Comparison of ENCODE assay signal across 30 cellular contexts in genomic region chr18:5447442-5447841, GRCh38.
"Had no signal": no experiment of that assay in that cellular context is flagged by ENCODE, and none has a peak within 500 bp of the region (broad histone marks: within the 10 kb centered on the region; RNA-seq: fewer than 3 reads in every experiment).

No MANE protein-coding gene starts in this region.

- DNase-seq: activated CD4-positive, alpha-beta memory T cell treated with anti-CD3 and anti-CD28 coated beads for 36 hours; activated CD4-positive, alpha-beta T cell treated with anti-CD3 and anti-CD28 coated beads, Interleukin-2, amount 10 ng/mL, durations not matched to agents 24 days and 14 days; activated CD4-positive, CD25-positive, alpha-beta regulatory T cell treated with anti-CD3 and anti-CD28 coated beads, Interleukin-2, amount 50 U/mL, for 72 hours; activated CD8-positive, alpha-beta memory T cell treated with anti-CD3 and anti-CD28 coated beads, Interleukin-2, amount 50 U/mL, for 4 hours; activated effector memory CD4-positive, alpha-beta T cell treated with anti-CD3 and anti-CD28 coated beads, Interleukin-2, amount 50 U/mL, for 16 hours; activated naive CD4-positive, alpha-beta T cell treated with anti-CD3 and anti-CD28 coated beads for 36 hours; activated naive CD8-positive, alpha-beta T cell treated with anti-CD3 and anti-CD28 coated beads, Interleukin-2, amount 10 ng/mL, durations not matched to agents 7 days and 5 days; activated T-cell treated with anti-CD3 and anti-CD28 coated beads, Interleukin-2, amount 50 U/mL, for 1 hour; cerebellar nuclear complex; colonic mucosa; dorsolateral prefrontal cortex; effector memory CD4-positive, alpha-beta T cell; head of caudate nucleus; hippocampal formation; left cardiac atrium; left ventricle myocardium superior; mucosa of descending colon; right cardiac atrium; stimulated activated CD4-positive, alpha-beta T cell treated with anti-CD3 and anti-CD28 coated beads, Interleukin-2, amount 100 ng/mL, for 48 hours; T-helper 9 cell; WERI-Rb-1 had no signal

- H3K4me3 ChIP-seq: ascending aorta, cardiac muscle cell, colonic mucosa, dorsolateral prefrontal cortex, mucosa of descending colon, thoracic aorta had no signal

- H3K27me3 ChIP-seq: ascending aorta, cardiac muscle cell, colonic mucosa, dorsolateral prefrontal cortex had no signal

- H3K4me3 Mint-ChIP-seq: activated CD4-positive, alpha-beta memory T cell treated with anti-CD3 and anti-CD28 coated beads for 36 hours; activated CD4-positive, alpha-beta T cell treated with anti-CD3 and anti-CD28 coated beads, Interleukin-2, amount 10 ng/mL, durations not matched to agents 24 days and 14 days; activated naive CD4-positive, alpha-beta T cell treated with anti-CD3 and anti-CD28 coated beads for 36 hours; activated naive CD8-positive, alpha-beta T cell treated with anti-CD3 and anti-CD28 coated beads, Interleukin-2, amount 10 ng/mL, durations not matched to agents 7 days and 5 days; activated T-helper 1 cell treated with anti-CD3 and anti-CD28 coated beads, Interleukin-12 subunit alpha, Interleukin-12 subunit beta, Interleukin-2, Interleukin-4 antibody, amounts not matched to agents 30 ng/mL and 10 ng/mL and 1 ng/mL, durations not matched to agents 14 hours and 24 hours and 36 hours; brain; natural killer cell treated with Interleukin-12 subunit alpha and Interleukin-12 subunit beta and Interleukin-15 and Interleukin-18, amount 100 ng/mL, for 72 hours; stimulated activated naive CD8-positive, alpha-beta T cell treated with anti-CD3 and anti-CD28 coated beads, Interleukin-15, Interleukin-2, amounts not matched to agents 100 ng/mL and 50 ng/mL, for 24 hours; type B pancreatic cell had no signal

- H3K27me3 Mint-ChIP-seq: activated CD4-positive, alpha-beta memory T cell treated with anti-CD3 and anti-CD28 coated beads for 36 hours; brain; stimulated activated naive CD8-positive, alpha-beta T cell treated with anti-CD3 and anti-CD28 coated beads, Interleukin-15, Interleukin-2, amounts not matched to agents 100 ng/mL and 50 ng/mL, for 24 hours; type B pancreatic cell had no signal

- H3K36me3 Mint-ChIP-seq: activated CD4-positive, alpha-beta memory T cell treated with anti-CD3 and anti-CD28 coated beads for 36 hours; activated naive CD8-positive, alpha-beta T cell treated with anti-CD3 and anti-CD28 coated beads, Interleukin-2, amount 10 ng/mL, durations not matched to agents 7 days and 5 days; brain; natural killer cell treated with Interleukin-12 subunit alpha and Interleukin-12 subunit beta and Interleukin-15 and Interleukin-18, amount 100 ng/mL, for 72 hours; type B pancreatic cell had no signal

- FAIRE-seq: keratinocyte had no signal

- H3K9me3 Mint-ChIP-seq: activated CD4-positive, alpha-beta memory T cell treated with anti-CD3 and anti-CD28 coated beads for 36 hours; activated CD4-positive, alpha-beta T cell treated with anti-CD3 and anti-CD28 coated beads, Interleukin-2, amount 10 ng/mL, durations not matched to agents 24 days and 14 days; activated naive CD4-positive, alpha-beta T cell treated with anti-CD3 and anti-CD28 coated beads for 36 hours; activated naive CD8-positive, alpha-beta T cell treated with anti-CD3 and anti-CD28 coated beads, Interleukin-2, amount 10 ng/mL, durations not matched to agents 7 days and 5 days; activated T-helper 1 cell treated with anti-CD3 and anti-CD28 coated beads, Interleukin-12 subunit alpha, Interleukin-12 subunit beta, Interleukin-2, Interleukin-4 antibody, amounts not matched to agents 30 ng/mL and 10 ng/mL and 1 ng/mL, durations not matched to agents 14 hours and 24 hours and 36 hours; brain; natural killer cell treated with Interleukin-12 subunit alpha and Interleukin-12 subunit beta and Interleukin-15 and Interleukin-18, amount 100 ng/mL, for 72 hours; stimulated activated naive CD8-positive, alpha-beta T cell treated with anti-CD3 and anti-CD28 coated beads, Interleukin-15, Interleukin-2, amounts not matched to agents 100 ng/mL and 50 ng/mL, for 24 hours; type B pancreatic cell had no signal

- H3K27ac ChIP-seq: ascending aorta, cardiac muscle cell, colonic mucosa, dorsolateral prefrontal cortex, thoracic aorta, WERI-Rb-1 had no signal

- H3K4me1 Mint-ChIP-seq: activated CD4-positive, alpha-beta T cell treated with anti-CD3 and anti-CD28 coated beads, Interleukin-2, amount 10 ng/mL, durations not matched to agents 24 days and 14 days; activated naive CD8-positive, alpha-beta T cell treated with anti-CD3 and anti-CD28 coated beads, Interleukin-2, amount 10 ng/mL, durations not matched to agents 7 days and 5 days; brain had no signal

- H3K27ac Mint-ChIP-seq: activated CD4-positive, alpha-beta memory T cell treated with anti-CD3 and anti-CD28 coated beads for 36 hours; activated CD4-positive, alpha-beta T cell treated with anti-CD3 and anti-CD28 coated beads, Interleukin-2, amount 10 ng/mL, durations not matched to agents 24 days and 14 days; activated naive CD4-positive, alpha-beta T cell treated with anti-CD3 and anti-CD28 coated beads for 36 hours; activated naive CD8-positive, alpha-beta T cell treated with anti-CD3 and anti-CD28 coated beads, Interleukin-2, amount 10 ng/mL, durations not matched to agents 7 days and 5 days; activated T-helper 1 cell treated with anti-CD3 and anti-CD28 coated beads, Interleukin-12 subunit alpha, Interleukin-12 subunit beta, Interleukin-2, Interleukin-4 antibody, amounts not matched to agents 30 ng/mL and 10 ng/mL and 1 ng/mL, durations not matched to agents 14 hours and 24 hours and 36 hours; brain; natural killer cell treated with Interleukin-12 subunit alpha and Interleukin-12 subunit beta and Interleukin-15 and Interleukin-18, amount 100 ng/mL, for 72 hours; stimulated activated naive CD8-positive, alpha-beta T cell treated with anti-CD3 and anti-CD28 coated beads, Interleukin-15, Interleukin-2, amounts not matched to agents 100 ng/mL and 50 ng/mL, for 24 hours; type B pancreatic cell had no signal

- ATAC-seq: left cardiac atrium; left ventricle myocardium superior; mucosa of descending colon; natural killer cell treated with Interleukin-12 subunit alpha and Interleukin-12 subunit beta and Interleukin-15 and Interleukin-18, amount 100 ng/mL, for 72 hours; right cardiac atrium had no signal
